Comparison of ENCODE assay signal across 8 cellular contexts in genomic region chr19:920051-920857, GRCh38. TPM values are rescaled to one million over a fixed set of nuclear protein-coding genes. Genes with fewer than 3 reads are reported as not detected.
DNase-seq lines count a peak whose midpoint lies in the region; ATAC-seq and TF ChIP-seq lines count a peak whose summit lies in the region.

No MANE protein-coding gene starts in this region.

- no peak for ATAC-seq in HG02759 (IDR thresholded peaks at IDR 0.05; ENCODE audit: unreplicated experiment)

- DNase-seq in GM12864 (ENCODE audit: low read depth), result no peak
- peak; percentile 80 for DNase-seq in NCI-H1105 treated with DMSO at 0.1 percent for 48 hours (lab: John Stamatoyannopoulos, UW)
- DNase-seq in activated CD8-positive, alpha-beta memory T cell treated with anti-CD3 and anti-CD28 coated beads for 1 hour (ENCODE audit: extremely low read depth in 1 of 2, low read depth in 1 of 2), result peak; percentile 49 to 54
- no peak for DNase-seq in esophagus muscularis mucosa (ENCODE audit: extremely low spot score)
- peak in 2 of 3 donors; percentile 38 to 51 for DNase-seq in stimulated activated CD4-positive, alpha-beta T cell treated with anti-CD3 and anti-CD28 coated beads, TNF-alpha, amount 100 ng/mL, for 1 hour (ENCODE audit: low read depth in 3 of 3, low spot score in 1 of 3)
- DNase-seq in OCI-M2 (lab: John Stamatoyannopoulos, UW; ENCODE audit: unreplicated experiment), result no peak
- DNase-seq in posterior vena cava (ENCODE audit: low spot score), result no peak

- WGBS in esophagus muscularis mucosa, result under 1% methylated on average over 21 of the region's 84 CpGs

- no peak for TF ChIP-seq EP300 in esophagus muscularis mucosa (IDR thresholded peaks at IDR 0.05)

- H3K27ac ChIP-seq in esophagus muscularis mucosa (replicated peaks in 1 of 4), result no peak overlapping the region

- H3K4me3 ChIP-seq in GM12864 (ENCODE audit: low read depth, low read length) (peak overlapping the region; percentile 40), esophagus muscularis mucosa (peak overlapping the region; percentile 24 to 45 (median 29))

- H3K4me1 ChIP-seq in esophagus muscularis mucosa, result peaks cover 36 to 69% (median 62%) of the 10 kb centered on the region in 4 donors

- no peaks in the 10 kb centered on the region for H3K9me3 ChIP-seq in esophagus muscularis mucosa

- H3K36me3 ChIP-seq in esophagus muscularis mucosa, result no peaks in the 10 kb centered on the region

- no peak for TF ChIP-seq POLR2A in esophagus muscularis mucosa (IDR thresholded peaks at IDR 0.05; ENCODE audit: low read depth)

- intact Hi-C loops in esophagus muscularis mucosa (cut with DNase I) (loop anchor here (2.0 kb wide), 2 partner anchors 61 to 151 kb away; partner anchors contain the start of gene CFD), posterior vena cava (cut with DNase I) (loop anchor here (2.0 to 5.0 kb wide), 2 partner anchors 63 to 148 kb away; no protein-coding TSS in a partner anchor)

- TF ChIP-seq CTCF in GM12864 (IDR thresholded peaks at IDR 0.05; ENCODE audit: low read depth, low read length, missing control alignments), result no peak
- no peak for TF ChIP-seq CTCF in esophagus muscularis mucosa (IDR thresholded peaks at IDR 0.05)

- H3K27me3 ChIP-seq in esophagus muscularis mucosa, result peaks cover 3 to 54% (median 48%) of the 10 kb centered on the region in 4 donors

RNA-seq across cellular contexts. Expression of gene KISS1R, which starts 3.1 kb away (rescaled TPM):
- not detected for total RNA-seq in esophagus muscularis mucosa
- total RNA-seq in posterior vena cava, result not detected

RNA-seq across cellular contexts. Expression of gene ARID3A, which starts 5.6 kb away (rescaled TPM):
- total RNA-seq in esophagus muscularis mucosa (1 to 10 TPM; 2.9 to 8.4 (median 5.0) TPM), posterior vena cava (1 to 10 TPM; 6.3 to 10.0 TPM)

RNA-seq across cellular contexts. Expression of gene R3HDM4, which starts 7.2 kb away (rescaled TPM):
- 10 to 100 TPM; 32.0 to 52.5 (median 40.0) TPM for total RNA-seq in esophagus muscularis mucosa
- total RNA-seq in posterior vena cava, result 10 to 100 TPM; 36.2 to 41.5 TPM

RNA-seq across cellular contexts. Expression of gene RNU6-9, which starts 27.0 kb away (rescaled TPM):
- not detected for total RNA-seq in esophagus muscularis mucosa
- not detected for total RNA-seq in posterior vena cava

RNA-seq across cellular contexts. Expression of gene MED16, which starts 27.3 kb away (rescaled TPM):
- total RNA-seq in esophagus muscularis mucosa, result 10 to 100 TPM; 26.3 to 50.9 (median 37.2) TPM
- total RNA-seq in posterior vena cava, result 10 to 100 TPM; 29.4 to 33.6 TPM

Comparison
In these comparisons a context has a peak if more than half of its experiments do, and no peak if none do; other contexts are left out.
1. DNase-seq: peak in NCI-H1105 treated with DMSO at 0.1 percent for 48 hours (single experiment), activated CD8-positive, alpha-beta memory T cell treated with anti-CD3 and anti-CD28 coated beads for 1 hour (2 of 2) and stimulated activated CD4-positive, alpha-beta T cell treated with anti-CD3 and anti-CD28 coated beads, TNF-alpha, amount 100 ng/mL, for 1 hour (2 of 3); none in GM12864 (single experiment), esophagus muscularis mucosa (single experiment), OCI-M2 (single experiment) and posterior vena cava (single experiment).